In genomic region chr2:163269375-163270021, GRCh38 we compare ENCODE assay signal across 34 cellular contexts.
"Had no signal": no experiment of that assay in that cellular context is flagged by ENCODE, and none has a peak within 500 bp of the region (broad histone marks: within the 10 kb centered on the region; RNA-seq: fewer than 3 reads in every experiment).

No MANE protein-coding gene starts in this region.

- H3K9me3 ChIP-seq: adrenal gland, body of pancreas had no signal

- H3K4me1 Mint-ChIP-seq: activated CD4-positive, alpha-beta memory T cell treated with anti-CD3 and anti-CD28 coated beads, Interleukin-2, amount 10 ng/mL, durations not matched to agents 7 days and 5 days; activated CD4-positive, alpha-beta T cell treated with anti-CD3 and anti-CD28 coated beads for 36 hours; activated naive CD4-positive, alpha-beta T cell treated with anti-CD3 and anti-CD28 coated beads, Interleukin-2, amount 10 ng/mL, durations not matched to agents 7 days and 5 days; activated naive CD8-positive, alpha-beta T cell treated with anti-CD3 and anti-CD28 coated beads for 36 hours; central memory CD8-positive, alpha-beta T cell; T-cell had no signal

- H3K27me3 Mint-ChIP-seq: activated CD4-positive, alpha-beta memory T cell treated with anti-CD3 and anti-CD28 coated beads, Interleukin-2, amount 10 ng/mL, durations not matched to agents 7 days and 5 days; activated CD4-positive, alpha-beta T cell treated with anti-CD3 and anti-CD28 coated beads for 36 hours; activated naive CD4-positive, alpha-beta T cell treated with anti-CD3 and anti-CD28 coated beads, Interleukin-2, amount 10 ng/mL, durations not matched to agents 7 days and 5 days; activated naive CD8-positive, alpha-beta T cell treated with anti-CD3 and anti-CD28 coated beads for 36 hours; central memory CD8-positive, alpha-beta T cell; T-cell had no signal

- H3K36me3 Mint-ChIP-seq: activated naive CD4-positive, alpha-beta T cell treated with anti-CD3 and anti-CD28 coated beads, Interleukin-2, amount 10 ng/mL, durations not matched to agents 7 days and 5 days; T-cell had no signal

- FAIRE-seq: bronchial epithelial cell had no signal

- H3K27me3 ChIP-seq: adrenal gland, body of pancreas had no signal

- ATAC-seq: activated CD4-positive, alpha-beta T cell treated with anti-CD3 and anti-CD28 coated beads for 36 hours; activated T-cell treated with anti-CD3 and anti-CD28 coated beads, Interleukin-2, amount 50 U/mL, for 72 hours; body of pancreas; Panc1; Right ventricle myocardium inferior; T-cell had no signal

- DNase-seq: activated CD4-positive, alpha-beta memory T cell treated with anti-CD3 and anti-CD28 coated beads, Interleukin-2, amount 10 ng/mL, durations not matched to agents 7 days and 5 days; activated CD4-positive, alpha-beta T cell treated with anti-CD3 and anti-CD28 coated beads for 36 hours; activated CD4-positive, alpha-beta T cell treated with anti-CD3 and anti-CD28 coated beads, Interleukin-2, amount 50 U/mL, for 1 hour; activated CD8-positive, alpha-beta memory T cell treated with anti-CD3 and anti-CD28 coated beads, Interleukin-2, amount 50 U/mL, for 4 hours; activated gamma-delta T cell treated with Interleukin-2 at 50 U/mL for 16 hours; activated naive CD4-positive, alpha-beta T cell treated with anti-CD3 and anti-CD28 coated beads, Interleukin-2, amount 10 ng/mL, durations not matched to agents 7 days and 5 days; activated naive CD8-positive, alpha-beta T cell treated with anti-CD3 and anti-CD28 coated beads for 36 hours; activated T-cell treated with anti-CD3 and anti-CD28 coated beads, Interleukin-2, amount 50 U/mL, for 72 hours; adrenal gland; anterior cingulate cortex; body of pancreas; Karpas-422; NCI-H1092; NCI-H1417; NCI-H1694; NCI-H2029; NCI-H2107; NCI-H2171 treated with DMSO at 0.1 percent for 48 hours; NCI-H226; NCI-H510A; NCI-H69; NK-92 treated with Interleukin-12 subunit alpha and Interleukin-12 subunit beta, amount 100 ng/mL, for 24 hours; OCI-M1; RPMI8226; T-cell; T-helper 2 cell; T1000; WERI-Rb-1 had no signal

- H3K27ac ChIP-seq: adrenal gland, body of pancreas, SK-N-MC, WERI-Rb-1 had no signal

- H3K27ac Mint-ChIP-seq: activated CD4-positive, alpha-beta memory T cell treated with anti-CD3 and anti-CD28 coated beads, Interleukin-2, amount 10 ng/mL, durations not matched to agents 7 days and 5 days; activated CD4-positive, alpha-beta T cell treated with anti-CD3 and anti-CD28 coated beads for 36 hours; activated naive CD4-positive, alpha-beta T cell treated with anti-CD3 and anti-CD28 coated beads, Interleukin-2, amount 10 ng/mL, durations not matched to agents 7 days and 5 days; activated naive CD8-positive, alpha-beta T cell treated with anti-CD3 and anti-CD28 coated beads for 36 hours; activated T-cell treated with anti-CD3 and anti-CD28 coated beads, Interleukin-2, amount 50 U/mL, for 72 hours; activated T-helper 2 cell treated with anti-CD3 and anti-CD28 coated beads, Interferon-gamma antibody, Interleukin-2, Interleukin-4, amounts not matched to agents 10 μg/mL and 5 μg/mL and 100 μg/mL, durations not matched to agents 14 hours and 24 hours and 36 hours; T-cell had no signal

- H3K4me3 ChIP-seq: adrenal gland, body of pancreas, SK-N-MC had no signal

- H3K36me3 ChIP-seq: adrenal gland, WERI-Rb-1 had no signal

- H3K4me1 ChIP-seq: adrenal gland, body of pancreas had no signal

- H3K4me3 Mint-ChIP-seq: activated CD4-positive, alpha-beta memory T cell treated with anti-CD3 and anti-CD28 coated beads, Interleukin-2, amount 10 ng/mL, durations not matched to agents 7 days and 5 days; activated CD4-positive, alpha-beta T cell treated with anti-CD3 and anti-CD28 coated beads for 36 hours; activated naive CD4-positive, alpha-beta T cell treated with anti-CD3 and anti-CD28 coated beads, Interleukin-2, amount 10 ng/mL, durations not matched to agents 7 days and 5 days; activated naive CD8-positive, alpha-beta T cell treated with anti-CD3 and anti-CD28 coated beads for 36 hours; activated T-cell treated with anti-CD3 and anti-CD28 coated beads, Interleukin-2, amount 50 U/mL, for 72 hours; central memory CD8-positive, alpha-beta T cell; T-cell had no signal
